In the genomic region with DNA sequence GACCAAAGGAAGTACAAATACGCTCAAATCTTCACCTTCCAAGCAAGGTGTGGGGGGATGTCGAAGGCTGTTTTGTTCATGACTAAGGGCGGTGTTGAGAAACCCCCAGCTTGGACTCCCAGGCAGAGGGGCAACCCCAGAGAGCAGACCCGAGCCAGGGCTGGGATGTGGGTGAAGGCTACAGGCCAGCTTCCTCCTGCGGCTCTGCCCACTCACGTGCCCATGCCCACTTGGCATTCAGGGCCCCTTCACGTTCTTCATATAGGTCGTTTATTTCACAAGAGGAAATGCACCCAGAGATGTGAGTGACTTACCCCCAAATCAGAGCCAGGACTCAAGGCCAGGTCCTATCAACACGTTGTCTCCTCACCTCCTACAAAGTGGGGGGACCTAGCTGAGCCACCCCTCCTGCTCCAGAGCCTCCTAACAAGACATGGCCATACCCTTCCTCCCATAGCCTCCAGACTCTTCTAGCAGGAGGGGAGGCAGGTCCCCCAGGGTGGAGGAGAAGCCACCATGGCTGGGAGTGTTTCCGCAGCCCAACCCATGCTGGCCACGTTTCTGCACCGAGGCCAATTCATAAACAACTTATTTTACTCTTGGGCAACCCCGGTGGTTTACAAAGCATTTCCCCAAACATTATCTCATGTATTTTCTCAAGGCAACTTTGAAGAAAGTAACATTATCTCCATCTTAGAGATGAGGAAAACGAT, we compare ENCODE assay signal across 1 cellular context.
TF ChIP-seq lines count a peak whose summit lies in the region.

No MANE protein-coding gene starts in this region.

TF ChIP-seq in GM23338, 12 proteins besides CTCF, POLR2A, EP300 and RAD21 (continued from another document):
- TF ChIP-seq, protein P1, sequence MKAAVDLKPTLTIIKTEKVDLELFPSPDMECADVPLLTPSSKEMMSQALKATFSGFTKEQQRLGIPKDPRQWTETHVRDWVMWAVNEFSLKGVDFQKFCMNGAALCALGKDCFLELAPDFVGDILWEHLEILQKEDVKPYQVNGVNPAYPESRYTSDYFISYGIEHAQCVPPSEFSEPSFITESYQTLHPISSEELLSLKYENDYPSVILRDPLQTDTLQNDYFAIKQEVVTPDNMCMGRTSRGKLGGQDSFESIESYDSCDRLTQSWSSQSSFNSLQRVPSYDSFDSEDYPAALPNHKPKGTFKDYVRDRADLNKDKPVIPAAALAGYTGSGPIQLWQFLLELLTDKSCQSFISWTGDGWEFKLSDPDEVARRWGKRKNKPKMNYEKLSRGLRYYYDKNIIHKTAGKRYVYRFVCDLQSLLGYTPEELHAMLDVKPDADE (IDR thresholded peaks at IDR 0.05), result no peak
